In the genomic region with DNA sequence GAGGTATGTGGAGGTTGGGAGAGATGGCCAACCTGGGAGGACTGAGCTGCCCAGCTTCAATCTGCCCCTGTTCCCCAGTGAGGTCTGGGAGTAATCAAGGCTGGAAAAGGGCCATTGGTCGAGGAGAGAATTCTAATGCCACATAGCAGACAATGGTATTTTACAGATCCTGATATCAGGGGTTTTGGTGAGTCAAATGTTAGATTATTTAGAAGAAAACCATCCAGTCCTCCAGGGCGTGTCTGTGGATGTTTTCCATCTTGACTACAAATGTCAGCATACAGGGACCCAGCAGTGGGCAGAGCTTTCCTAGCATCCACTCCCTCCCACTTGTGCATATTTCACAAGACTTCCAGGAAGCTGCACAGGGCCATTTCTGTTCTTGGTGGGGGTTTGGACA, we compare ENCODE assay signal across 20 cellular contexts.
DNase-seq lines count a peak whose midpoint lies in the region; ATAC-seq and TF ChIP-seq lines count a peak whose summit lies in the region.
"Had no signal": no experiment of that assay in that cellular context is flagged by ENCODE, and none has a peak within 500 bp of the region (broad histone marks: within the 10 kb centered on the region; RNA-seq: fewer than 3 reads in every experiment).

No MANE protein-coding gene starts in this region.

- in situ Hi-C loops in IMR-90 (cut with MboI; ENCODE audit: low sequenced_read_pairs), result no loop called here

- H3K56ac ChIP-seq in IMR-90 (ENCODE audit: extremely low read depth, insufficient read depth, low read length), result no peak overlapping the region

- no peak overlapping the region for H3K4me3 ChIP-seq in IMR-90 (ENCODE audit: insufficient read depth, low read depth, low read length)
- H3K4me3 ChIP-seq in adrenal gland, result no peak overlapping the region
- no peak overlapping the region for H3K4me3 ChIP-seq in right lobe of liver
- H3K4me3 ChIP-seq in thyroid gland (replicated peaks in 1 of 3), result no peak overlapping the region
- no peak overlapping the region for H3K4me3 ChIP-seq in upper lobe of left lung
- H3K4me3 ChIP-seq: smooth muscle cell, vagina had no signal

- H2AFZ ChIP-seq in IMR-90 (replicated peaks; ENCODE audit: low read length, poor library complexity), result peak overlapping the region; percentile 55

- ATAC-seq in IMR-90 (ENCODE audit: low read depth) (peak; percentile 69), right lobe of liver (no peak), HG03139 (IDR thresholded peaks at IDR 0.05; ENCODE audit: unreplicated experiment) (no peak), upper lobe of left lung (ENCODE audit: low FRiP score in 2 of 2) (no peak)
- ATAC-seq: activated CD8-positive, alpha-beta memory T cell treated with anti-CD3 and anti-CD28 coated beads, Interleukin-2, amount 10 ng/mL, durations not matched to agents 7 days and 5 days; natural killer cell treated with Interleukin-12 subunit alpha and Interleukin-12 subunit beta and Interleukin-15 and Interleukin-18, amount 100 ng/mL, for 72 hours had no signal

- no peak overlapping the region; the same call in 1 of the 2 replicates for H3K4me2 ChIP-seq in IMR-90 (ENCODE audit: low read depth, low read length)
- H3K4me2 ChIP-seq: smooth muscle cell had no signal

- intact Hi-C loops in IMR-90 (cut with micrococcal nuclease) (no loop called here), adrenal gland (cut with DNase I) (no loop called here), right lobe of liver (cut with DNase I) (no loop called here), thyroid gland (cut with DNase I) (no loop called here)

- CTCF ChIA-PET in IMR-90 (lab: Yijun Ruan, JAX), result interaction anchor here (1.3 kb wide), 2 partner anchors 8 to 13 kb away, joined by 5 read pairs; no protein-coding TSS in a partner anchor

- H3K4me1 ChIP-seq in IMR-90 (ENCODE audit: control insufficient read depth, insufficient read depth, low read length) (peaks cover 19% of the 10 kb centered on the region), adrenal gland (replicated peaks in 1 of 2) (peaks cover 36 to 69% of the 10 kb centered on the region in 2 donors), right lobe of liver (no peaks in the 10 kb centered on the region), thyroid gland (peaks cover 7 to 43% of the 10 kb centered on the region in 2 donors), upper lobe of left lung (no peaks in the 10 kb centered on the region)

- H3K27me3 ChIP-seq in IMR-90 (ENCODE audit: control insufficient read depth, insufficient read depth, low read length), result no peaks in the 10 kb centered on the region
- H3K27me3 ChIP-seq in adrenal gland, result no peaks in the 10 kb centered on the region
- no peaks in the 10 kb centered on the region for H3K27me3 ChIP-seq in right lobe of liver
- H3K27me3 ChIP-seq in thyroid gland, result no peaks in the 10 kb centered on the region
- no peaks in the 10 kb centered on the region for H3K27me3 ChIP-seq in upper lobe of left lung
- H3K27me3 ChIP-seq: BE2C, vagina had no signal

- POLR2A ChIA-PET in IMR-90 (lab: Charles Lee; ENCODE audit: unreplicated experiment), result no interaction called here

- BruUV-seq in IMR-90 (replicated peaks; lab: Mats Ljungman, UMichigan), result no TSS peak

- peaks cover 25% of the 10 kb centered on the region for H3K9me1 ChIP-seq in IMR-90 (ENCODE audit: insufficient read depth, low read length)

- no peak overlapping the region for H2AK5ac ChIP-seq in IMR-90 (ENCODE audit: low read depth, low read length)

- no peak overlapping the region for H3K18ac ChIP-seq in IMR-90 (ENCODE audit: low read depth, low read length)

- TF ChIP-seq EP300 in upper lobe of left lung (IDR thresholded peaks at IDR 0.05), result no peak

- peak overlapping the region; percentile 49; the same call in 1 of the 2 replicates for H2BK120ac ChIP-seq in IMR-90 (ENCODE audit: low read depth, low read length)

- H2BK5ac ChIP-seq in IMR-90 (ENCODE audit: low read depth, low read length, poor library complexity, severe bottlenecking), result no peak overlapping the region

- H3K14ac ChIP-seq in IMR-90 (replicated peaks; ENCODE audit: low read depth, low read length), result 0 out of 2 replicates have a peak overlapping the region, but pooled peaks have one; percentile 26

- no peak overlapping the region; the same call in 1 of the 2 replicates for H2BK20ac ChIP-seq in IMR-90 (ENCODE audit: low read depth, low read length)

- no peak for TF ChIP-seq CTCF in IMR-90 (conservative IDR thresholded peaks at IDR 0.05; ENCODE audit: low read depth, low read length)
- TF ChIP-seq CTCF in adrenal gland (IDR thresholded peaks at IDR 0.05), result no peak
- no peak for TF ChIP-seq CTCF in right lobe of liver (IDR thresholded peaks at IDR 0.05)
- no peak for TF ChIP-seq CTCF in thyroid gland (IDR thresholded peaks at IDR 0.05)
- TF ChIP-seq CTCF in upper lobe of left lung (IDR thresholded peaks at IDR 0.05), result no peak

- peaks cover 8% of the 10 kb centered on the region; the same call in 1 of the 2 replicates for H4K20me1 ChIP-seq in IMR-90 (ENCODE audit: insufficient read depth, low read length)

- no peak overlapping the region; the same call in 2 of the 3 replicates for H2BK15ac ChIP-seq in IMR-90 (ENCODE audit: low read depth, low read length)

- no peaks in the 10 kb centered on the region for H3K9me3 ChIP-seq in IMR-90 (ENCODE audit: control insufficient read depth, insufficient read depth, low read length)
- H3K9me3 ChIP-seq in adrenal gland (replicated peaks in 1 of 3), result no peaks in the 10 kb centered on the region
- H3K9me3 ChIP-seq in right lobe of liver, result no peaks in the 10 kb centered on the region
- no peaks in the 10 kb centered on the region for H3K9me3 ChIP-seq in thyroid gland
- no peaks in the 10 kb centered on the region for H3K9me3 ChIP-seq in upper lobe of left lung
- H3K9me3 ChIP-seq: BE2C, vagina had no signal

- no peak overlapping the region for H3K27ac ChIP-seq in IMR-90 (ENCODE audit: insufficient read depth, low read length)
- peak overlapping the region in 4 of 5 donors; percentile 68 to 91 (median 90) for H3K27ac ChIP-seq in adrenal gland
- H3K27ac ChIP-seq in right lobe of liver, result no peak overlapping the region
- H3K27ac ChIP-seq in thyroid gland, result no peak overlapping the region
- no peak overlapping the region for H3K27ac ChIP-seq in upper lobe of left lung
- H3K27ac ChIP-seq: vagina had no signal

- DNase-seq in AG20443 (ENCODE audit: low spot score) (peak; percentile 83), IMR-90 (peak; percentile 78), adrenal gland (peak in 2 of 7 donors; percentile 64 to 73), hepatic stellate cell (ENCODE audit: low spot score) (peak; percentile 53), right lobe of liver (no peak), thyroid gland (no peak), upper lobe of left lung (no peak)
- DNase-seq: activated CD8-positive, alpha-beta memory T cell treated with anti-CD3 and anti-CD28 coated beads, Interleukin-2, amount 10 ng/mL, durations not matched to agents 7 days and 5 days; activated effector memory CD4-positive, alpha-beta T cell treated with Interleukin-2 at 50 U/mL for 16 hours; amygdala; BE2C; cerebellar nuclear complex; GF-D8; NCI-H2029 treated with DMSO at 0.1 percent for 48 hours; SHP77 treated with DMSO at 0.1 percent for 48 hours; stimulated activated CD4-positive, alpha-beta T cell treated with anti-CD3 and anti-CD28 coated beads, Interleukin-4, amount 100 ng/mL, for 24 hours had no signal

- H3K23ac ChIP-seq in IMR-90 (ENCODE audit: low read depth, low read length), result peak overlapping the region; percentile 32; the same call in 1 of the 2 replicates

- 0 out of 2 replicates have a peak overlapping the region, but pooled peaks have one; percentile 24 for H3K4ac ChIP-seq in IMR-90 (ENCODE audit: low read depth, low read length)

- H2AK9ac ChIP-seq in IMR-90 (replicated peaks; ENCODE audit: low read depth, low read length, poor library complexity), result peak overlapping the region; percentile 40

- no peak for TF ChIP-seq RAD21 in IMR-90 (IDR thresholded peaks at IDR 0.05; ENCODE audit: low read length)

- no peak overlapping the region for H3K9ac ChIP-seq in IMR-90 (ENCODE audit: low read depth, low read length)

- no peak overlapping the region for H4K91ac ChIP-seq in IMR-90 (ENCODE audit: insufficient read depth, low read depth, low read length)

- no CpG with 5 or more reads among the region's 2 CpGs for WGBS in IMR-90 (ENCODE audit: extremely low coverage in 2 of 2, insufficient read length in 1 of 2), 2 experiments
- WGBS in adrenal gland, 4 donors, result 59 to 76% (median 69%) methylated on average over 2 of the region's 2 CpGs
- 61% methylated on average over 2 of the region's 2 CpGs for WGBS in right lobe of liver (ENCODE audit: insufficient coverage, low coverage, low lambda C conversion rate, missing lambda C conversion rate)
- 91 to 93% methylated on average over 2 of the region's 2 CpGs for WGBS in thyroid gland, 2 donors
- 75 to 81% methylated on average over 2 of the region's 2 CpGs for WGBS in upper lobe of left lung, 2 donors

- H3K36me3 ChIP-seq in IMR-90 (ENCODE audit: control insufficient read depth, insufficient read depth, low read length), result no peaks in the 10 kb centered on the region
- H3K36me3 ChIP-seq in adrenal gland (replicated peaks in 1 of 2), result no peaks in the 10 kb centered on the region
- no peaks in the 10 kb centered on the region for H3K36me3 ChIP-seq in right lobe of liver
- no peaks in the 10 kb centered on the region for H3K36me3 ChIP-seq in thyroid gland
- no peaks in the 10 kb centered on the region for H3K36me3 ChIP-seq in upper lobe of left lung
- H3K36me3 ChIP-seq: BE2C, vagina had no signal

- H3K79me1 ChIP-seq in IMR-90 (ENCODE audit: low read depth in 1 of 2, low read length in 2 of 2), result peaks cover 32 to 36% of the 10 kb centered on the region in 2 experiments; a peak in 3 of 4 replicates

- 0 out of 4 replicates have a peak overlapping the region, but pooled peaks of 1 of the 2 experiments have one; percentile 14 for H4K8ac ChIP-seq in IMR-90 (ENCODE audit: low read depth in 2 of 2, low read length in 2 of 2)

- no peak overlapping the region for H4K5ac ChIP-seq in IMR-90 (ENCODE audit: low read depth, low read length)

- dilution Hi-C loops in IMR-90 (cut with HindIII; ENCODE audit: low sequenced_read_pairs, unreplicated experiment), result no loop called here

- TF ChIP-seq POLR2A in IMR-90 (IDR thresholded peaks at IDR 0.05; ENCODE audit: low read depth, low read length), result no peak
- no peak for TF ChIP-seq POLR2A in adrenal gland (IDR thresholded peaks at IDR 0.05)
- no peak for TF ChIP-seq POLR2A in right lobe of liver (IDR thresholded peaks at IDR 0.05)
- TF ChIP-seq POLR2A in thyroid gland (IDR thresholded peaks at IDR 0.05), result no peak
- no peak for TF ChIP-seq POLR2A in upper lobe of left lung (IDR thresholded peaks at IDR 0.05)

TF ChIP-seq in IMR-90, 13 proteins besides CTCF, POLR2A, EP300 and RAD21 (continues in another document):
- TF ChIP-seq CEBPB (IDR thresholded peaks at IDR 0.05; ENCODE audit: low read depth, low read length) (peak; percentile 67), MAZ (IDR thresholded peaks at IDR 0.05; ENCODE audit: borderline replicate concordance, low read depth, low read length) (0 out of 2 replicates have a peak, but pooled peaks have one; percentile 24), FOS (IDR thresholded peaks at IDR 0.05; ENCODE audit: low read depth, low read length) (no peak), MAFK (IDR thresholded peaks at IDR 0.05; ENCODE audit: low read depth, low read length) (no peak)

Comparison
In these comparisons a context has a peak if more than half of its experiments do, and no peak if none do; other contexts are left out.
1. DNase-seq: peak in AG20443 (single experiment), IMR-90 (single experiment) and hepatic stellate cell (single experiment); none in right lobe of liver (0 of 3), thyroid gland (0 of 2) and upper lobe of left lung (0 of 2).
2. H3K27ac ChIP-seq: peak in adrenal gland (4 of 5); none in IMR-90 (single experiment), right lobe of liver (0 of 3), thyroid gland (0 of 3) and upper lobe of left lung (0 of 4).